Comparison of ENCODE assay signal across 8 cellular contexts in genomic region chr6:5260661-5261544, GRCh38. TPM values are rescaled to one million over a fixed set of nuclear protein-coding genes. Genes with fewer than 3 reads are reported as not detected.
A peak's percentile ranks its signal among the peaks of the same experiment; 100 is the strongest.
DNase-seq lines count a peak whose midpoint lies in the region; ATAC-seq and TF ChIP-seq lines count a peak whose summit lies in the region.

Gene FARS2, plus strand, starts transcription at chr6:5261513.
Gene LYRM4, minus strand, starts transcription at chr6:5260950. Its CDS starts 217 bp downstream, at chr6:5260733.

- H3K27me3 ChIP-seq in AG04450 (ENCODE audit: control insufficient read depth, insufficient read depth, low read length) = no peaks in the 10 kb centered on the region

- H3K4me3 Mint-ChIP-seq in activated B cell treated with CpG ODN at 0.5 μM for 24 hours (peak within 1 kb of the TSS; percentile 98), immature natural killer cell (peak within 1 kb of the TSS; percentile 95 to 99 (median 97))

- intact Hi-C loops in activated B cell treated with CpG ODN at 0.5 μM for 24 hours (cut with micrococcal nuclease) = loop anchor here (1.0 to 5.0 kb wide), 9 partner anchors 17 to 1904 kb away; partner anchors contain the start of gene CDYL

- peak; percentile 81 for ATAC-seq in GM18909 (IDR thresholded peaks at IDR 0.05; ENCODE audit: poor library complexity, unreplicated experiment)
- peak; percentile 76 for ATAC-seq in HG03159 (IDR thresholded peaks at IDR 0.05; ENCODE audit: unreplicated experiment)
- peak; percentile 84 for ATAC-seq in activated B cell treated with CpG ODN at 0.5 μM for 24 hours (ENCODE audit: low read depth)

- CTCF ChIA-PET in AG04450 (lab: Charles Lee) = interaction anchor here (0.8 to 1.9 kb wide), 15 partner anchors 8 to 142 kb away, joined by 3 to 14 read pairs (median 4); no protein-coding TSS in a partner anchor
- CTCF ChIA-PET in activated B cell treated with CpG ODN at 0.5 μM for 24 hours (lab: Charles Lee) = interaction anchor here (1.1 to 1.6 kb wide), 2 partner anchors 42 kb away, joined by 7 to 10 read pairs; no protein-coding TSS in a partner anchor

- H3K4me3 ChIP-seq in AG04450 (ENCODE audit: low read depth, low read length) (peak within 1 kb of the TSS; percentile 92), cardiac fibroblast (replicated peaks in 1 of 2; ENCODE audit: low read depth in 2 of 2, low read length in 2 of 2) (peak within 1 kb of the TSS; percentile 74 to 92)

- H3K27ac Mint-ChIP-seq in activated B cell treated with CpG ODN at 0.5 μM for 24 hours = peak within 1 kb of the TSS; percentile 100
- peak within 1 kb of the TSS; percentile 99 to 100 (median 100) for H3K27ac Mint-ChIP-seq in immature natural killer cell

- H3K27ac ChIP-seq in AG04450 (ENCODE audit: low read depth, low read length) = peak within 1 kb of the TSS; percentile 93

- peak; percentile 44 for DNase-seq in AG04450 (ENCODE audit: low read depth, low spot score)
- DNase-seq in NCI-H226 = peak; percentile 82
- DNase-seq in activated B cell treated with CpG ODN at 0.5 μM for 24 hours = peak; percentile 97
- DNase-seq in cardiac fibroblast (ENCODE audit: low read depth in 2 of 2) = peak; percentile 89 to 90
- DNase-seq in immature natural killer cell = peak; percentile 96
- peak; percentile 81 for DNase-seq in smooth muscle cell of the brain vasculature (ENCODE audit: low read depth, low spot score)

- H3K27me3 Mint-ChIP-seq in activated B cell treated with CpG ODN at 0.5 μM for 24 hours (no peaks in the 10 kb centered on the region), immature natural killer cell (ENCODE audit: low read depth in 3 of 3) (peaks cover 0 to 15% (median 11%) of the 10 kb centered on the region in 3 donors)

- POLR2A ChIA-PET in AG04450 (lab: Yijun Ruan, JAX) = interaction anchor here (0.6 to 1.5 kb wide), 3 partner anchors 27 to 1126 kb away, joined by 3 to 9 read pairs (median 8); partner anchors contain the start of gene ECI2
- POLR2A ChIA-PET in activated B cell treated with CpG ODN at 0.5 μM for 24 hours (lab: Charles Lee) = interaction anchor here (0.6 to 2.8 kb wide), 13 partner anchors 8 to 1125 kb away, joined by 3 to 37 read pairs (median 4); partner anchors contain the start of genes ECI2 and RPP40

- peak; percentile 63 for TF ChIP-seq CTCF in AG04450 (IDR thresholded peaks at IDR 0.05; ENCODE audit: low read depth, low read length)
- no peak for TF ChIP-seq CTCF in activated B cell treated with CpG ODN at 0.5 μM for 24 hours (IDR thresholded peaks at IDR 0.05)
- no peak for TF ChIP-seq CTCF in cardiac fibroblast (IDR thresholded peaks at IDR 0.05; ENCODE audit: low read depth, low read length)

- H3K9me3 ChIP-seq in AG04450 (ENCODE audit: control insufficient read depth, insufficient read depth, low read length) = no peaks in the 10 kb centered on the region

- H3K4me1 Mint-ChIP-seq in activated B cell treated with CpG ODN at 0.5 μM for 24 hours = peaks cover 27% of the 10 kb centered on the region
- H3K4me1 Mint-ChIP-seq in immature natural killer cell = peaks cover 27 to 32% of the 10 kb centered on the region in 2 donors

- H3K36me3 Mint-ChIP-seq in activated B cell treated with CpG ODN at 0.5 μM for 24 hours (ENCODE audit: low read depth) (peaks cover 19% of the 10 kb centered on the region), immature natural killer cell (peaks cover 0 to under 1% (median 0%) of the 10 kb centered on the region in 3 donors)

- H3K9me3 Mint-ChIP-seq in activated B cell treated with CpG ODN at 0.5 μM for 24 hours (no peaks in the 10 kb centered on the region), immature natural killer cell (no peaks in the 10 kb centered on the region)

RNA-seq across cellular contexts. Expression of gene FARS2, which starts in this region (rescaled TPM):
- 14.0 and 14.8 TPM in 2 replicates for polyA plus RNA-seq in AG04450 (2011; rRNA removed)
- polyA minus RNA-seq in AG04450 (2011; rRNA and poly(A)+ RNA removed) = 40.1 and 46.6 TPM in 2 replicates
- total RNA-seq in activated B cell treated with CpG ODN at 0.5 μM for 24 hours = 28.2 and 32.7 TPM in 2 replicates
- 10 to 100 TPM; 30.5 to 41.0 (median 40.2) TPM for polyA plus RNA-seq in immature natural killer cell

RNA-seq across cellular contexts. Expression of gene LYRM4, which starts in this region (rescaled TPM):
- 38.9 and 41.4 TPM in 2 replicates for polyA plus RNA-seq in AG04450 (2011; rRNA removed)
- polyA minus RNA-seq in AG04450 (2011; rRNA and poly(A)+ RNA removed) = 17.6 and 17.7 TPM in 2 replicates
- total RNA-seq in activated B cell treated with CpG ODN at 0.5 μM for 24 hours = 51.2 and 52.2 TPM in 2 replicates
- 10 to 100 TPM; 10.5 to 23.4 (median 21.9) TPM for polyA plus RNA-seq in immature natural killer cell

Comparison
In these comparisons a context has a peak if more than half of its experiments do, and no peak if none do; other contexts are left out.
1. Peak in every context shown above with its lines: DNase-seq, ATAC-seq, H3K4me3 ChIP-seq and H3K27ac ChIP-seq.
2. DNase-seq: peak in every context shown above with its lines; median percentile 97 in activated B cell treated with CpG ODN at 0.5 μM for 24 hours; 96 in immature natural killer cell; 90 in cardiac fibroblast; 82 in NCI-H226; 81 in smooth muscle cell of the brain vasculature; 44 in AG04450.